In genomic region chr7:66700633-66701131, GRCh38 we compare ENCODE assay signal across 14 cellular contexts. TPM values are rescaled to one million over a fixed set of nuclear protein-coding genes. Genes with fewer than 3 reads are reported as not detected.
DNase-seq lines count a peak whose midpoint lies in the region; ATAC-seq, FAIRE-seq and TF ChIP-seq lines count a peak whose summit lies in the region.
"Had no signal": no experiment of that assay in that cellular context is flagged by ENCODE, and none has a peak within 500 bp of the region (broad histone marks: within the 10 kb centered on the region; RNA-seq: fewer than 3 reads in every experiment).

No MANE protein-coding gene starts in this region.

- H3K36me3 Mint-ChIP-seq in central memory CD8-positive, alpha-beta T cell (ENCODE audit: insufficient read depth): no peaks in the 10 kb centered on the region
- H3K36me3 Mint-ChIP-seq in osteocyte (ENCODE audit: unreplicated experiment): peaks cover 8% of the 10 kb centered on the region
- H3K36me3 Mint-ChIP-seq in activated naive CD4-positive, alpha-beta T cell treated with anti-CD3 and anti-CD28 coated beads for 36 hours (ENCODE audit: low read depth): no peaks in the 10 kb centered on the region

- H3K36me3 ChIP-seq in H7 (replicated peaks; ENCODE audit: control insufficient read depth, insufficient read depth, low read length) (no peaks in the 10 kb centered on the region), tibial artery (no peaks in the 10 kb centered on the region), small intestine (ENCODE audit: control insufficient read depth in 2 of 2, insufficient read depth in 2 of 2, low read length in 2 of 2) (no peaks in the 10 kb centered on the region)

- CTCF ChIA-PET in activated naive CD4-positive, alpha-beta T cell treated with anti-CD3 and anti-CD28 coated beads for 36 hours (lab: Charles Lee): interaction anchor here (1.0 kb wide), 1 partner anchor 20 kb away, joined by 3 read pairs; no protein-coding TSS in a partner anchor

- DNase-seq in H7 (peak; percentile 20), osteocyte (ENCODE audit: extremely low spot score, unreplicated experiment) (peak; percentile 83), tibial artery (no peak), cortex of kidney (lab: John Stamatoyannopoulos, UW) (no peak), small intestine (no peak), NCI-H2029 treated with DMSO at 0.1 percent for 48 hours (lab: John Stamatoyannopoulos, UW) (no peak)
- DNase-seq in central memory CD8-positive, alpha-beta T cell (ENCODE audit: low spot score in 2 of 2): no peak
- no peak for DNase-seq in activated naive CD4-positive, alpha-beta T cell treated with anti-CD3 and anti-CD28 coated beads for 36 hours
- DNase-seq: DMS53, HCEC 1CT, IMR-90, NCI-H1417 treated with DMSO at 0.1 percent for 48 hours, NCI-H2029, NCI-H510A treated with DMSO at 0.1 percent for 48 hours had no signal

- H3K27ac Mint-ChIP-seq in central memory CD8-positive, alpha-beta T cell (ENCODE audit: low read depth): peak overlapping the region; percentile 35
- H3K27ac Mint-ChIP-seq in osteocyte (ENCODE audit: unreplicated experiment): no peak overlapping the region
- no peak overlapping the region for H3K27ac Mint-ChIP-seq in activated naive CD4-positive, alpha-beta T cell treated with anti-CD3 and anti-CD28 coated beads for 36 hours

- H3K9me3 ChIP-seq in tibial artery: no peaks in the 10 kb centered on the region
- no peaks in the 10 kb centered on the region for H3K9me3 ChIP-seq in small intestine (ENCODE audit: control insufficient read depth, low read depth)

- H3K27me3 Mint-ChIP-seq in central memory CD8-positive, alpha-beta T cell: no peaks in the 10 kb centered on the region
- no peaks in the 10 kb centered on the region for H3K27me3 Mint-ChIP-seq in osteocyte (ENCODE audit: unreplicated experiment)
- H3K27me3 Mint-ChIP-seq in activated naive CD4-positive, alpha-beta T cell treated with anti-CD3 and anti-CD28 coated beads for 36 hours (ENCODE audit: low read depth): no peaks in the 10 kb centered on the region

- no peak for TF ChIP-seq CTCF in osteocyte (IDR thresholded peaks at IDR 0.05)
- no peak for TF ChIP-seq CTCF in tibial artery (IDR thresholded peaks at IDR 0.05)

- FAIRE-seq in small intestine (lab: Jason Lieb, UNC): no peak

- WGBS in small intestine, 3 donors: 89 to 100% (median 91%) methylated on average over 6 to 7 of the region's 7 CpGs

- H3K4me1 ChIP-seq in tibial artery (peaks cover 0 to 40% (median 29%) of the 10 kb centered on the region in 4 donors), small intestine (ENCODE audit: control insufficient read depth in 2 of 2, insufficient read depth in 1 of 2, low read depth in 1 of 2, low read length in 1 of 2) (no peaks in the 10 kb centered on the region)

- H3K27ac ChIP-seq in tibial artery (peak overlapping the region; percentile 74 to 88), small intestine (ENCODE audit: low read depth in 1 of 2, low read length in 1 of 2) (peak overlapping the region in 1 of 2 donors; percentile 60)

- peaks cover 4% of the 10 kb centered on the region for H3K4me1 Mint-ChIP-seq in central memory CD8-positive, alpha-beta T cell
- peaks cover 3% of the 10 kb centered on the region for H3K4me1 Mint-ChIP-seq in osteocyte (ENCODE audit: unreplicated experiment)
- no peaks in the 10 kb centered on the region for H3K4me1 Mint-ChIP-seq in activated naive CD4-positive, alpha-beta T cell treated with anti-CD3 and anti-CD28 coated beads for 36 hours (ENCODE audit: low read depth)

- H3K9me3 Mint-ChIP-seq in central memory CD8-positive, alpha-beta T cell: no peaks in the 10 kb centered on the region
- no peaks in the 10 kb centered on the region for H3K9me3 Mint-ChIP-seq in osteocyte (ENCODE audit: unreplicated experiment)
- no peaks in the 10 kb centered on the region for H3K9me3 Mint-ChIP-seq in activated naive CD4-positive, alpha-beta T cell treated with anti-CD3 and anti-CD28 coated beads for 36 hours

- H3K27me3 ChIP-seq in H7 (ENCODE audit: control insufficient read depth, insufficient read depth, low read length) (no peaks in the 10 kb centered on the region), tibial artery (no peaks in the 10 kb centered on the region), small intestine (ENCODE audit: control insufficient read depth in 2 of 2, insufficient read depth in 2 of 2, low read length in 2 of 2) (no peaks in the 10 kb centered on the region)

- no peak for ATAC-seq in central memory CD8-positive, alpha-beta T cell (replicated peaks; ENCODE audit: extremely low read depth, poor library complexity, severe bottlenecking)

- no peak overlapping the region for H3K4me3 ChIP-seq in H7 (ENCODE audit: insufficient read depth, low read depth, low read length)
- H3K4me3 ChIP-seq in tibial artery: peak overlapping the region; percentile 13 to 20
- no peak overlapping the region for H3K4me3 ChIP-seq in small intestine (ENCODE audit: low read depth in 1 of 2, low read length in 2 of 2)

- intact Hi-C loops in tibial artery (cut with DNase I; ENCODE audit: low total_unique reads): no loop called here
- intact Hi-C loops in activated naive CD4-positive, alpha-beta T cell treated with anti-CD3 and anti-CD28 coated beads for 36 hours (cut with micrococcal nuclease): no loop called here

- H3K4me3 Mint-ChIP-seq in central memory CD8-positive, alpha-beta T cell: no peak overlapping the region
- no peak overlapping the region for H3K4me3 Mint-ChIP-seq in osteocyte (ENCODE audit: unreplicated experiment)
- H3K4me3 Mint-ChIP-seq in activated naive CD4-positive, alpha-beta T cell treated with anti-CD3 and anti-CD28 coated beads for 36 hours: no peak overlapping the region

RNA-seq across cellular contexts. Expression of gene RABGEF1, which starts 39.9 kb away (rescaled TPM):
- 16.6 and 21.7 TPM in 2 replicates for total RNA-seq in H7 (2014; rRNA removed; shearing (Covaris generic))
- 25.3 and 25.9 TPM in 2 replicates for total RNA-seq in osteocyte
- 10 to 100 TPM in 2 of 3 donors, 1 to 10 TPM in 1; 9.7 to 12.7 (median 11.0) TPM for polyA plus RNA-seq in small intestine
- total RNA-seq in activated naive CD4-positive, alpha-beta T cell treated with anti-CD3 and anti-CD28 coated beads for 36 hours: 10 to 100 TPM; 10.7 to 10.8 TPM

Comparison
In these comparisons a context has a peak if more than half of its experiments do, and no peak if none do; other contexts are left out.
1. DNase-seq: peak in H7 (single experiment) and osteocyte (single experiment); none in central memory CD8-positive, alpha-beta T cell (0 of 2), tibial artery (0 of 2), cortex of kidney (single experiment), small intestine (single experiment), NCI-H2029 treated with DMSO at 0.1 percent for 48 hours (single experiment) and activated naive CD4-positive, alpha-beta T cell treated with anti-CD3 and anti-CD28 coated beads for 36 hours (single experiment).
2. H3K4me3 ChIP-seq: peak in tibial artery (2 of 2); none in H7 (single experiment) and small intestine (0 of 2).